Comparison of ENCODE assay signal across 1 cellular context in the genomic region with DNA sequence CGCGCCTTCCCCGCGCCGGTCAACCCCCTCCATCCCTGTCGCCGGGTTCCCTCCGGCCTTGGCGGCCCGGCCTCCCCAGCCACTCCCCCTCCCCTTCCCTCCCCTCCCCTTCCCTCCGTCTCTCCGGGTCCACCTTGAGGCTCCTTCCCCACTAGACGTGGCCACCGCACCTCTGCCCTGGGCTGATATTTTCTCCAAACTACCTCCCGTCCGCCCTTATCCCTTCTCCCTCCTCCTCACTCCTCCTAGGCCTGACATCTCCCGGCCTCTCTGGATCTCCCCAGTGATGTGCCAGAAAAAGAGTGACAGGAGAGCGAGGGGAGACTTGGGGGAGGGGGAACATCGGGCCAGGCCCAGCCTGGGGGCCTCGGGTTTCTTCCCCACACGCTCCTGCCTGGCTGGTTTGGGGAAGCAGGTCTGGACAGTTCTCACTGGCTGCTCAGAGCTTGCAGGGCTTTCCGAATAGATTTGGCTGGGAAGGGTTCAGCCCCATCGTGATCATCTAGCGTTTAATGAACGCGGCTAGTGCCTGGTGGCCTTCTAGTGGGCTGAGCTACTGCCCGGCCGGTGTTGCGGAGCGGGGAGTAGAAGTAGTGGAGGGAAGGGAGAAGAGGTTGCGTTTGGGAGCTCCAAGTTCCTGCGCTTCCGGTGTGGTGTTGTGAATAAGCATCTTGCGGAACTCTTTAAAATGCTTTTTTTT.
TF ChIP-seq lines count a peak whose summit lies in the region.

No MANE protein-coding gene starts in this region.

TF ChIP-seq in A549, 52 proteins besides CTCF, POLR2A, EP300 and RAD21 (continued from another document):
- no peak for TF ChIP-seq TP53 (CRISPR knock-in tag; IDR thresholded peaks at IDR 0.05)
- TF ChIP-seq RNF2 (IDR thresholded peaks at IDR 0.05; ENCODE audit: borderline replicate concordance, low read depth), result no peak
- no peak for TF ChIP-seq HDAC2 (IDR thresholded peaks at IDR 0.05)
- no peak for TF ChIP-seq ZFP36 (IDR thresholded peaks at IDR 0.05; ENCODE audit: borderline replicate concordance, partially characterized antibody)
- no peak for TF ChIP-seq JUN (IDR thresholded peaks at IDR 0.05)
